8 cellular contexts compared by ENCODE assay signal in the genomic region with DNA sequence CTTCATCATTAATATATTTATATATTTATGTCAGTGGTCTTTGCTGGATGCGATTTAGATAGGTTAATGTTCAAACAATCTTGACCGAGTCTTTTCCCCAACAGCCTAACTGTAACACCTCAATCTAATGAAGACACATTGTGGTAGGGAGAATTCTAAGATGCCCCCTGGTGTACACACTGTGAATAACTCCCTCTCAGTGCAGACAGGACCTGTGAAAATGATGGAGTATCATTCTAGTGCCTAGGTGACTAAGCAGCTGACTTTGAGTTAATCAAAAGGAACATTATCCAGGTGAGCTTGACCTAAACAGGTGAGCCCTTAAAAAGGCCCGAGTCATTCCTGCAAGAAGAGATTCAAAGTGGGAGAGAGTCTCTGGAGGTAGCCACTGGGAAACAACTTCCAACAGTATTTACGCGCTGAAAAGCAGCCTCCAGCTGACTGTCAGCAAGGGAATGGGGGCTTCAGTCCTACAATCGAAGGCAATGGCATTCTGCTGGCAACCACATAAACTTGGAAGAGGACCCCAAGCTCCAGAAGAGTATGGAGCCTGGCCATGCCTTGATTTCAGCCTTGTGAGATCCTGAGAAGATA. TPM values are rescaled to one million over a fixed set of nuclear protein-coding genes. Genes with fewer than 3 reads are reported as not detected.
DNase-seq lines count a peak whose midpoint lies in the region; ATAC-seq lines count a peak whose summit lies in the region.

No MANE protein-coding gene starts in this region.

- H3K27ac Mint-ChIP-seq in T-cell, result no peak overlapping the region

- no peaks in the 10 kb centered on the region for H3K27me3 Mint-ChIP-seq in T-cell

- ATAC-seq in GM21447 (IDR thresholded peaks at IDR 0.05; ENCODE audit: unreplicated experiment), result peak; percentile 72
- peak; percentile 66 to 84 (median 80) for ATAC-seq in T-cell (replicated peaks in 1 of 4)

- H3K4me1 Mint-ChIP-seq in T-cell, result no peaks in the 10 kb centered on the region

- peak; percentile 8 for DNase-seq in DMS153 (lab: John Stamatoyannopoulos, UW)
- DNase-seq in LHCN-M2 (ENCODE audit: low read depth), result peak; percentile 64
- peak in 31 of 34 experiments; percentile 6 to 59 (median 32) for DNase-seq in T-cell
- DNase-seq in astrocyte of the hippocampus (ENCODE audit: low read depth, low spot score), result peak; percentile 67
- peak; percentile 15 for DNase-seq in iPS DF 19.7 (ENCODE audit: low read depth, low spot score)
- DNase-seq in stimulated activated CD4-positive, alpha-beta T cell treated with anti-CD3 and anti-CD28 coated beads, Interleukin-15, amount 100 ng/mL, for 48 hours (ENCODE audit: low read depth in 2 of 2), result peak; percentile 10 to 42
- DNase-seq in SHP77 treated with DMSO at 0.1 percent for 48 hours (lab: John Stamatoyannopoulos, UW), result no peak

- CTCF ChIA-PET in T-cell (lab: Charles Lee), result interaction anchor here (0.6 to 1.4 kb wide), 5 partner anchors 20 to 168 kb away, joined by 3 to 6 read pairs (median 3); no protein-coding TSS in a partner anchor

- H3K36me3 Mint-ChIP-seq in T-cell, result peaks cover 27% of the 10 kb centered on the region

- POLR2A ChIA-PET in T-cell (lab: Charles Lee), result interaction anchor here in 1 of 2 donors (0.5 kb wide), 1 partner anchor 1132 kb away, joined by 5 read pairs; no protein-coding TSS in a partner anchor

- no peak overlapping the region for H3K4me3 Mint-ChIP-seq in T-cell

- no peaks in the 10 kb centered on the region for H3K9me3 Mint-ChIP-seq in T-cell

RNA-seq across cellular contexts. Expression of a gene that starts 28.0 kb away (rescaled TPM):
- total RNA-seq in LHCN-M2 (2014; rRNA removed), result 7.1 and 8.1 TPM in 2 replicates
- polyA plus RNA-seq in LHCN-M2 (2012), result 2.5 TPM
- 10 to 100 TPM in 2 of 5 donors, 1 to 10 TPM in 3; 2.6 to 10.9 (median 9.3) TPM for total RNA-seq in T-cell

RNA-seq across cellular contexts. Expression of a gene that starts 41.0 kb away (rescaled TPM):
- total RNA-seq in LHCN-M2 (2014; rRNA removed) (10.2 and 10.9 TPM in 2 replicates), T-cell (10 to 100 TPM; 22.1 to 35.5 (median 26.6) TPM)
- polyA plus RNA-seq in LHCN-M2 (2012), result 4.0 TPM
